In the genomic region with DNA sequence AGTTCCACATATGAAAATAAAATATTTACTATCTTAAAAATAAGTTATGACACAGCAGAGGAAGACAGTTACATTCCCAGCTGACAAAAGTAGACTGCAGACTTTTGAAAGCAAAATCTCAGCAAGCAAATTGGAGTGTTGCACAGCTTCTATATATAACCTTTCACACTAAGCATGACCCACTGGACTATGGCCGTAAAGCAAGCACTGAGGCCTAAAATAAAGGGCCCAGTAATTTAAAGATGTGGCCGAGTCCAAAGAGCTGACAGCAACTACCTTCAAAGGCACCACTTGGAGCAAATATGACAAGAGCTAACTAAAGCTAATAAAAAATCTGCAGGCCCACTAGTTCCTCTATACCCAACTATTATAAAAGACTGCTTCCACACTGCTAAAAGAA, we compare ENCODE assay signal across 16 cellular contexts. TPM values are rescaled to one million over a fixed set of nuclear protein-coding genes. Genes with fewer than 3 reads are reported as not detected.
DNase-seq lines count a peak whose midpoint lies in the region; ATAC-seq and TF ChIP-seq lines count a peak whose summit lies in the region.
"Had no signal": no experiment of that assay in that cellular context is flagged by ENCODE, and none has a peak within 500 bp of the region (broad histone marks: within the 10 kb centered on the region; RNA-seq: fewer than 3 reads in every experiment).

No MANE protein-coding gene starts in this region.

- H4K20me1 ChIP-seq in osteoblast (ENCODE audit: insufficient read depth, low read length), result peaks cover 79% of the 10 kb centered on the region

- peak; percentile 16 for ATAC-seq in Right ventricle myocardium inferior
- ATAC-seq in left cardiac atrium, result no peak
- ATAC-seq in central memory CD8-positive, alpha-beta T cell (replicated peaks; ENCODE audit: extremely low read depth, poor library complexity, severe bottlenecking), result no peak
- ATAC-seq in stimulated activated naive B cell treated with anti-CD40 and anti-IgM and Interleukin-4, amounts not matched to agents 10 μg/mL and 1 μg/mL and 100 μg/mL, for 72 hours (replicated peaks), result no peak

- no peak overlapping the region for H3K18ac ChIP-seq in mesenchymal stem cell (ENCODE audit: low read depth in 1 of 2, low read length in 2 of 2)

- H2AFZ ChIP-seq in mesenchymal stem cell (ENCODE audit: low read depth, low read length) (no peak overlapping the region), osteoblast (ENCODE audit: low read length) (no peak overlapping the region)

- no peaks in the 10 kb centered on the region for H3K79me1 ChIP-seq in mesenchymal stem cell (replicated peaks; ENCODE audit: low read length, poor library complexity, severe bottlenecking)

- no peak overlapping the region for H2BK12ac ChIP-seq in mesenchymal stem cell (ENCODE audit: low read length in 2 of 2)

- peaks cover 100% of the 10 kb centered on the region for H3K79me2 ChIP-seq in osteoblast (ENCODE audit: insufficient read depth, low read length)

- H3K9me3 ChIP-seq in mesenchymal stem cell (ENCODE audit: control insufficient read depth, low read length) (no peaks in the 10 kb centered on the region), sigmoid colon (no peaks in the 10 kb centered on the region), osteoblast (ENCODE audit: low read depth, low read length) (no peaks in the 10 kb centered on the region)
- H3K9me3 ChIP-seq: thoracic aorta had no signal

- WGBS in mesenchymal stem cell, result 81% methylated on average over 2 of the region's 2 CpGs
- WGBS in sigmoid colon, 2 donors, result 35 to 62% methylated on average over 2 of the region's 2 CpGs

- H2BK15ac ChIP-seq in mesenchymal stem cell (ENCODE audit: low read depth, poor library complexity, severe bottlenecking), result no peak overlapping the region

- H3K4me1 Mint-ChIP-seq in central memory CD8-positive, alpha-beta T cell, result peaks cover 66% of the 10 kb centered on the region
- peaks cover 30 to 67% of the 10 kb centered on the region in 2 donors for H3K4me1 Mint-ChIP-seq in stimulated activated naive B cell treated with anti-CD40 and anti-IgM and Interleukin-4, amounts not matched to agents 10 μg/mL and 1 μg/mL and 100 μg/mL, for 72 hours

- H3K4me3 ChIP-seq in mesenchymal stem cell (ENCODE audit: insufficient read depth in 1 of 2, low read depth in 1 of 2, low read length in 2 of 2) (no peak overlapping the region), sigmoid colon (no peak overlapping the region), osteoblast (ENCODE audit: insufficient read depth, low read length) (no peak overlapping the region)
- H3K4me3 ChIP-seq: thoracic aorta had no signal

- H3K23ac ChIP-seq in mesenchymal stem cell (ENCODE audit: low read length in 2 of 2), result no peak overlapping the region

- intact Hi-C loops in Right ventricle myocardium inferior (cut with DNase I), result no loop called here
- intact Hi-C loops in left cardiac atrium (cut with DNase I), result no loop called here
- intact Hi-C loops in sigmoid colon (cut with DNase I), result no loop called here

- H3K4me2 ChIP-seq in mesenchymal stem cell (ENCODE audit: low read length, poor library complexity, severe bottlenecking) (no peak overlapping the region), osteoblast (ENCODE audit: insufficient read depth, low read length) (no peak overlapping the region)

- H3K36me3 ChIP-seq in mesenchymal stem cell (ENCODE audit: control insufficient read depth in 1 of 2, insufficient read depth in 2 of 2, low read depth in 1 of 2, low read length in 2 of 2), result peaks cover 14 to 17% of the 10 kb centered on the region in 2 experiments
- H3K36me3 ChIP-seq in sigmoid colon, result peaks cover 0 to 4% (median 2%) of the 10 kb centered on the region in 4 donors
- peaks cover 10% of the 10 kb centered on the region for H3K36me3 ChIP-seq in osteoblast (ENCODE audit: insufficient read depth, low read length)
- H3K36me3 ChIP-seq: thoracic aorta had no signal

- DNase-seq in Right ventricle myocardium inferior (ENCODE audit: missing footprints) (no peak), left cardiac atrium (no peak), mesenchymal stem cell (no peak), DMS 273 treated with DMSO at 0.1 percent for 48 hours (lab: John Stamatoyannopoulos, UW) (no peak), sigmoid colon (no peak), osteoblast (ENCODE audit: insufficient read length, low spot score, missing footprints) (no peak)
- no peak for DNase-seq in central memory CD8-positive, alpha-beta T cell (ENCODE audit: low spot score in 2 of 2)
- no peak for DNase-seq in stimulated activated naive B cell treated with anti-CD40 and anti-IgM and Interleukin-4, amounts not matched to agents 10 μg/mL and 1 μg/mL and 100 μg/mL, for 72 hours
- DNase-seq: activated CD4-positive, alpha-beta T cell treated with anti-CD3 and anti-CD28 coated beads for 48 hours; activated effector memory CD4-positive, alpha-beta T cell treated with Interleukin-2 at 50 U/mL for 16 hours; amniotic stem cell; cerebellar nuclear complex; GDM1; Kasumi-1; NCI-H1105 treated with DMSO at 0.1 percent for 48 hours had no signal

- peaks cover 4% of the 10 kb centered on the region for H3K4me1 ChIP-seq in mesenchymal stem cell (ENCODE audit: control insufficient read depth, insufficient read depth, low read depth, low read length)
- H3K4me1 ChIP-seq in sigmoid colon, result peaks cover 0 to 65% (median 45%) of the 10 kb centered on the region in 4 donors
- peaks cover 27% of the 10 kb centered on the region for H3K4me1 ChIP-seq in osteoblast (ENCODE audit: insufficient read depth, low read length)

- TF ChIP-seq POLR2A in sigmoid colon (IDR thresholded peaks at IDR 0.05), result no peak

- TF ChIP-seq CTCF in sigmoid colon (IDR thresholded peaks at IDR 0.05) (no peak), osteoblast (IDR thresholded peaks at IDR 0.05; ENCODE audit: extremely low read depth, low read depth, low read length) (no peak)

- H3K4ac ChIP-seq in mesenchymal stem cell (ENCODE audit: low read depth in 1 of 2, low read length in 2 of 2), result no peak overlapping the region

- TF ChIP-seq EP300 in sigmoid colon (IDR thresholded peaks at IDR 0.05), result no peak

- no peak overlapping the region for H3K14ac ChIP-seq in mesenchymal stem cell (ENCODE audit: low read length in 2 of 2)

- no peaks in the 10 kb centered on the region for H3K27me3 Mint-ChIP-seq in central memory CD8-positive, alpha-beta T cell
- H3K27me3 Mint-ChIP-seq in stimulated activated naive B cell treated with anti-CD40 and anti-IgM and Interleukin-4, amounts not matched to agents 10 μg/mL and 1 μg/mL and 100 μg/mL, for 72 hours, result no peaks in the 10 kb centered on the region

- peaks cover 19% of the 10 kb centered on the region for H3K36me3 Mint-ChIP-seq in central memory CD8-positive, alpha-beta T cell (ENCODE audit: insufficient read depth)
- H3K36me3 Mint-ChIP-seq in stimulated activated naive B cell treated with anti-CD40 and anti-IgM and Interleukin-4, amounts not matched to agents 10 μg/mL and 1 μg/mL and 100 μg/mL, for 72 hours, result peaks cover 47 to 65% of the 10 kb centered on the region in 2 donors

- H3K27me3 ChIP-seq in mesenchymal stem cell (ENCODE audit: control insufficient read depth in 1 of 2, insufficient read depth in 1 of 2, low read length in 2 of 2) (no peaks in the 10 kb centered on the region), sigmoid colon (no peaks in the 10 kb centered on the region), osteoblast (ENCODE audit: insufficient read depth, low read length) (no peaks in the 10 kb centered on the region)

- no peak overlapping the region for H4K91ac ChIP-seq in mesenchymal stem cell (ENCODE audit: low read length)

- H3K9me3 Mint-ChIP-seq in central memory CD8-positive, alpha-beta T cell, result no peaks in the 10 kb centered on the region
- H3K9me3 Mint-ChIP-seq in stimulated activated naive B cell treated with anti-CD40 and anti-IgM and Interleukin-4, amounts not matched to agents 10 μg/mL and 1 μg/mL and 100 μg/mL, for 72 hours, result no peaks in the 10 kb centered on the region

- H4K8ac ChIP-seq in mesenchymal stem cell (ENCODE audit: low read length), result no peak overlapping the region

- H2BK5ac ChIP-seq in mesenchymal stem cell (ENCODE audit: low read depth, low read length, poor library complexity, severe bottlenecking), result no peak overlapping the region

- no peak overlapping the region for H3K27ac ChIP-seq in mesenchymal stem cell (ENCODE audit: low read length, poor library complexity, severe bottlenecking)
- peak overlapping the region in 1 of 4 donors; percentile 13 for H3K27ac ChIP-seq in sigmoid colon
- H3K27ac ChIP-seq in osteoblast (ENCODE audit: low read depth, low read length), result no peak overlapping the region
- H3K27ac ChIP-seq: thoracic aorta had no signal

- no peak overlapping the region for H2AK5ac ChIP-seq in mesenchymal stem cell (ENCODE audit: low read length, severe bottlenecking)

- no peak overlapping the region for H2BK120ac ChIP-seq in mesenchymal stem cell (ENCODE audit: low read depth, low read length)

- no peak overlapping the region for H3K4me3 Mint-ChIP-seq in central memory CD8-positive, alpha-beta T cell
- H3K4me3 Mint-ChIP-seq in stimulated activated naive B cell treated with anti-CD40 and anti-IgM and Interleukin-4, amounts not matched to agents 10 μg/mL and 1 μg/mL and 100 μg/mL, for 72 hours, result peak overlapping the region; percentile 21 to 56

- peak overlapping the region; percentile 53 for H3K27ac Mint-ChIP-seq in central memory CD8-positive, alpha-beta T cell (ENCODE audit: low read depth)
- H3K27ac Mint-ChIP-seq in stimulated activated naive B cell treated with anti-CD40 and anti-IgM and Interleukin-4, amounts not matched to agents 10 μg/mL and 1 μg/mL and 100 μg/mL, for 72 hours, result no peak overlapping the region

- peak overlapping the region; percentile 23 for H3K9ac ChIP-seq in mesenchymal stem cell (ENCODE audit: low read length)

RNA-seq across cellular contexts. Expression of a gene that starts 6.5 kb away (rescaled TPM):
- total RNA-seq in Right ventricle myocardium inferior (101 TPM), left cardiac atrium (100 to 1,000 TPM; 107 to 120 TPM), sigmoid colon (100 to 1,000 TPM; 178 to 208 (median 205) TPM), osteoblast (684 and 730 TPM in 2 replicates)
- polyA plus RNA-seq in mesenchymal stem cell (2013, experiment 1 of 2), result 202 TPM
- polyA plus RNA-seq in mesenchymal stem cell (2013, experiment 2 of 2), result 204 TPM
- polyA plus RNA-seq in sigmoid colon, result 100 to 1,000 TPM; 179 to 238 (median 201) TPM
